In the genomic region with DNA sequence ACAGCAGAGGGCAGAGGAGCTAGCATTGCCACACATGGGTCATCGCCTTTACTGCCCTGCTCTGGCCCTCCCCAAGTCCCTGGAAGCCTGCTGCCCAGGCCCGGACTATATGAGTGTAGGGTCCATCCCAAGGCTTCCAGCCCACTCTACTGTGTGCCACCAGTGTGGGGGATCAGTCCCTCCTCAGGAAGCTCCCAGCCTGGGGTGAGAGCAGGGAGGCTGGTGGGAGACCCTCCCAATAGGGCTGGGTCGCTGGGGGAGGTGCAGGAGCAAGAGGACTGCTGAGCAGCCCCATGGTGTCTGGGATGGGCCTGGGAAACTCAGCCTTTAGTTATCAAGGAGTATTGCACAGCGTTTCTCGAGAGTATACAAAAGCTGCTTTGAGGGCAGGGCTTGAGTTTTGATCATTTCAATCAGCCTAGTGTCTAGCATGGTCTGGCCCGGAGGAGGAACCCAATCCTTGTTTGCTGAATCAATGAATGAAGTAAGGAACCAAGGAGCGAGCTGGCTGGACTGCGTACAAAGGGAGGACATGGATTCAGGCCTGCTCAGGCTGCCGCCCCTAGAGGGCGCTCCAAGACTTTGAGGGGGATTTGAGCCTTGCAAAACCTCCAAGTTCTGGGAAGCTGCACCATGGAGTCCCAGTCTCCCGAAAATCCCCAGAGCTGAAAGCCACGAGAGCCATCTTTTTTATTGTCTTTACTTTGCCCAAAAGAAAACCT, we compare ENCODE assay signal across 8 cellular contexts.
DNase-seq lines count a peak whose midpoint lies in the region; ATAC-seq and TF ChIP-seq lines count a peak whose summit lies in the region.

No MANE protein-coding gene starts in this region.

- TF ChIP-seq CTCF in Panc1 (IDR thresholded peaks at IDR 0.05) (peak; percentile 96), parathyroid adenoma (IDR thresholded peaks at IDR 0.05) (peak; percentile 64)

- ATAC-seq in Panc1 (peak; percentile 70), GM19351 (IDR thresholded peaks at IDR 0.05; ENCODE audit: unreplicated experiment) (no peak)

- H3K36me3 ChIP-seq in Karpas-422 (ENCODE audit: insufficient read depth, low read length) (no peaks in the 10 kb centered on the region), Panc1 (ENCODE audit: control insufficient read depth, insufficient read depth, low read length) (no peaks in the 10 kb centered on the region), parathyroid adenoma (ENCODE audit: control insufficient read depth, insufficient read depth, low read length) (no peaks in the 10 kb centered on the region)

- H3K9me3 ChIP-seq in Karpas-422 (ENCODE audit: low read length) (no peaks in the 10 kb centered on the region), Panc1 (ENCODE audit: control insufficient read depth, insufficient read depth, low read depth, low read length) (no peaks in the 10 kb centered on the region), parathyroid adenoma (ENCODE audit: control insufficient read depth, low read length) (no peaks in the 10 kb centered on the region)

- in situ Hi-C loops in Panc1 (cut with HindIII; ENCODE audit: low pct_unique_long_range_greater_than_20kb, low sequenced_read_pairs): no loop called here

- H3K4me1 ChIP-seq in Karpas-422 (ENCODE audit: low read length) (peaks cover 41% of the 10 kb centered on the region), Panc1 (ENCODE audit: control insufficient read depth, insufficient read depth, low read length) (peaks cover 43% of the 10 kb centered on the region), parathyroid adenoma (no peaks in the 10 kb centered on the region)

- DNase-seq in DMS79 (lab: John Stamatoyannopoulos, UW) (peak; percentile 75), Karpas-422 (peak; percentile 92), Panc1 (ENCODE audit: low read depth, low spot score) (peak; percentile 55), glomerular visceral epithelial cell (ENCODE audit: extremely low spot score) (peak; percentile 87), GF-D8 (lab: John Stamatoyannopoulos, UW) (no peak)
- peak; percentile 38 for DNase-seq in activated naive CD4-positive, alpha-beta T cell treated with anti-CD3 and anti-CD28 coated beads, Interleukin-2, amount 50 U/mL, for 16 hours

- no peaks in the 10 kb centered on the region for H3K9me2 ChIP-seq in Karpas-422 (replicated peaks; ENCODE audit: insufficient read depth, low read length)

- H3K27me3 ChIP-seq in Karpas-422 (ENCODE audit: low read length): no peaks in the 10 kb centered on the region
- H3K27me3 ChIP-seq in Panc1 (ENCODE audit: control insufficient read depth, insufficient read depth, low read length): no peaks in the 10 kb centered on the region
- H3K27me3 ChIP-seq in parathyroid adenoma (ENCODE audit: control insufficient read depth, insufficient read depth, low read length): no peaks in the 10 kb centered on the region

- H3K27ac ChIP-seq in Karpas-422 (ENCODE audit: low read length) (no peak overlapping the region; the same call in 1 of the 2 replicates), Panc1 (ENCODE audit: low read length) (peak overlapping the region; percentile 76), parathyroid adenoma (no peak overlapping the region)

- H3K79me2 ChIP-seq in Karpas-422 (ENCODE audit: low read length) (no peaks in the 10 kb centered on the region), parathyroid adenoma (no peaks in the 10 kb centered on the region)

- H2AFZ ChIP-seq in Karpas-422 (ENCODE audit: low read length) (peak overlapping the region; percentile 71), parathyroid adenoma (no peak overlapping the region)

- H3K9ac ChIP-seq in Karpas-422 (ENCODE audit: low read length) (peak overlapping the region; percentile 39), parathyroid adenoma (no peak overlapping the region)

- no TSS peak for BruUV-seq in Panc1 (replicated peaks; lab: Mats Ljungman, UMichigan)

- peak overlapping the region; percentile 16 for H3K4me2 ChIP-seq in Karpas-422 (ENCODE audit: low read depth, low read length, poor library complexity, severe bottlenecking)
- H3K4me2 ChIP-seq in parathyroid adenoma (ENCODE audit: low read length): no peak overlapping the region

- CTCF ChIA-PET in Panc1 (lab: Charles Lee): interaction anchor here (0.5 to 2.1 kb wide), 7 partner anchors 26 to 693 kb away, joined by 3 to 10 read pairs (median 3); no protein-coding TSS in a partner anchor

- POLR2A ChIA-PET in Panc1 (lab: Charles Lee): interaction anchor here (0.6 kb wide), 1 partner anchor 278 kb away, joined by 3 read pairs; no protein-coding TSS in a partner anchor

- H4K20me1 ChIP-seq in Karpas-422 (ENCODE audit: insufficient read depth, low read depth, low read length): no peaks in the 10 kb centered on the region

- no peak overlapping the region for H3K4me3 ChIP-seq in Karpas-422 (ENCODE audit: low read length)
- H3K4me3 ChIP-seq in Panc1 (ENCODE audit: low read depth in 2 of 2, low read length in 2 of 2): no peak overlapping the region; a peak in 1 of 4 replicates
- no peak overlapping the region for H3K4me3 ChIP-seq in parathyroid adenoma (ENCODE audit: low read depth, low read length)

- intact Hi-C loops in Panc1 (cut with micrococcal nuclease; ENCODE audit: unreplicated experiment): no loop called here
